In genomic region chr5:74767579-74767913, GRCh38 we compare ENCODE assay signal across 8 cellular contexts. TPM values are rescaled to one million over a fixed set of nuclear protein-coding genes. Genes with fewer than 3 reads are reported as not detected.
DNase-seq lines count a peak whose midpoint lies in the region; ATAC-seq and TF ChIP-seq lines count a peak whose summit lies in the region.

No MANE protein-coding gene starts in this region.

- in situ Hi-C loops in ACHN (cut with HindIII; ENCODE audit: low pct_ligation_motif_present, low pct_unique_long_range_greater_than_20kb, low sequenced_read_pairs) (no loop called here), mammary epithelial cell (cut with MboI; ENCODE audit: low sequenced_read_pairs in 2 of 2) (no loop called here)

- no peaks in the 10 kb centered on the region for H3K9me3 ChIP-seq in mammary epithelial cell (replicated peaks; ENCODE audit: insufficient read depth, low read length)

- ATAC-seq in HG02642 (IDR thresholded peaks at IDR 0.05; ENCODE audit: poor library complexity, unreplicated experiment) (peak; percentile 29), GM18520 (IDR thresholded peaks at IDR 0.05; ENCODE audit: unreplicated experiment) (no peak)

- H3K4me3 ChIP-seq in GM06990 (replicated peaks; ENCODE audit: low read depth, low read length), result peak overlapping the region; percentile 91
- peak overlapping the region; percentile 59 to 99 (median 87) for H3K4me3 ChIP-seq in mammary epithelial cell (replicated peaks in 1 of 3; ENCODE audit: insufficient read depth in 1 of 3, low read depth in 2 of 3, low read length in 3 of 3)

- peaks cover 34% of the 10 kb centered on the region for H3K4me1 ChIP-seq in mammary epithelial cell (ENCODE audit: insufficient read depth, low read length)

- no peaks in the 10 kb centered on the region for H3K9me3 Mint-ChIP-seq in stimulated activated naive CD8-positive, alpha-beta T cell treated with anti-CD3 and anti-CD28 coated beads, Interleukin-15, Interleukin-2, amounts not matched to agents 100 ng/mL and 50 ng/mL, for 24 hours

- peak; percentile 19 for DNase-seq in ACHN
- DNase-seq in GM06990 (ENCODE audit: extremely low read depth, insufficient read length), result no peak
- DNase-seq in NOMO-1 treated with DMSO at 0.1 percent for 48 hours (lab: John Stamatoyannopoulos, UW; ENCODE audit: unreplicated experiment), result peak; percentile 46
- peak; percentile 49 for DNase-seq in mammary epithelial cell
- DNase-seq in iris pigment epithelial cell (ENCODE audit: low read depth), result peak; percentile 78

- BruUV-seq in mammary epithelial cell (replicated peaks; lab: Mats Ljungman, UMichigan), result TSS peak; percentile 51

- H3K27me3 Mint-ChIP-seq in stimulated activated naive CD8-positive, alpha-beta T cell treated with anti-CD3 and anti-CD28 coated beads, Interleukin-15, Interleukin-2, amounts not matched to agents 100 ng/mL and 50 ng/mL, for 24 hours, result no peaks in the 10 kb centered on the region

- H2AFZ ChIP-seq in mammary epithelial cell (ENCODE audit: low read depth, low read length), result peak overlapping the region; percentile 98

- H3K27me3 ChIP-seq in GM06990 (replicated peaks; ENCODE audit: control insufficient read depth, insufficient read depth, low read length) (no peaks in the 10 kb centered on the region), mammary epithelial cell (ENCODE audit: insufficient read depth, low read length) (no peaks in the 10 kb centered on the region)

- peaks cover 36% of the 10 kb centered on the region for H3K36me3 Mint-ChIP-seq in stimulated activated naive CD8-positive, alpha-beta T cell treated with anti-CD3 and anti-CD28 coated beads, Interleukin-15, Interleukin-2, amounts not matched to agents 100 ng/mL and 50 ng/mL, for 24 hours (ENCODE audit: low read depth)

- no peak for TF ChIP-seq CTCF in GM06990 (IDR thresholded peaks at IDR 0.05; ENCODE audit: insufficient read depth, low read length, poor library complexity, severe bottlenecking)
- no peak for TF ChIP-seq CTCF in mammary epithelial cell (conservative IDR thresholded peaks at IDR 0.05 in 1 of 2, IDR thresholded peaks at IDR 0.05 in 1 of 2; ENCODE audit: extremely low read depth in 1 of 2, insufficient read depth in 1 of 2, low read depth in 1 of 2, low read length in 2 of 2)

- peaks cover 60% of the 10 kb centered on the region for H3K79me2 ChIP-seq in mammary epithelial cell (ENCODE audit: insufficient read depth, low read length)

- H4K20me1 ChIP-seq in mammary epithelial cell (ENCODE audit: insufficient read depth, low read length), result no peaks in the 10 kb centered on the region

- intact Hi-C loops in mammary epithelial cell (cut with micrococcal nuclease), result loop anchor here (2.0 kb wide), 2 partner anchors 95 to 97 kb away; no protein-coding TSS in a partner anchor

- CTCF ChIA-PET in mammary epithelial cell (lab: Charles Lee; ENCODE audit: low non-redundant PET), result no interaction called here

- peak overlapping the region; percentile 74 for H3K27ac ChIP-seq in mammary epithelial cell (ENCODE audit: insufficient read depth, low read depth, low read length)

- H3K36me3 ChIP-seq in GM06990 (ENCODE audit: control insufficient read depth, insufficient read depth, low read length), result peaks cover 1% of the 10 kb centered on the region
- H3K36me3 ChIP-seq in mammary epithelial cell (ENCODE audit: insufficient read depth, low read length), result peaks cover 17% of the 10 kb centered on the region

- H3K4me3 Mint-ChIP-seq in stimulated activated naive CD8-positive, alpha-beta T cell treated with anti-CD3 and anti-CD28 coated beads, Interleukin-15, Interleukin-2, amounts not matched to agents 100 ng/mL and 50 ng/mL, for 24 hours, result peak overlapping the region; percentile 100

- peak overlapping the region; percentile 99 for H3K27ac Mint-ChIP-seq in stimulated activated naive CD8-positive, alpha-beta T cell treated with anti-CD3 and anti-CD28 coated beads, Interleukin-15, Interleukin-2, amounts not matched to agents 100 ng/mL and 50 ng/mL, for 24 hours

- peak overlapping the region; percentile 92 for H3K9ac ChIP-seq in mammary epithelial cell (ENCODE audit: insufficient read depth, low read length)

- 0% methylated on average over 9 of the region's 9 CpGs for WGBS in mammary epithelial cell (ENCODE audit: low coverage, missing lambda C conversion rate)

- H3K4me2 ChIP-seq in mammary epithelial cell (ENCODE audit: insufficient read depth, low read depth, low read length), result peak overlapping the region; percentile 90

- peaks cover 51% of the 10 kb centered on the region for H3K4me1 Mint-ChIP-seq in stimulated activated naive CD8-positive, alpha-beta T cell treated with anti-CD3 and anti-CD28 coated beads, Interleukin-15, Interleukin-2, amounts not matched to agents 100 ng/mL and 50 ng/mL, for 24 hours (ENCODE audit: low read depth)

- dilution Hi-C loops in mammary epithelial cell (cut with HindIII; ENCODE audit: low sequenced_read_pairs), result loop anchor here (10.0 kb wide), 1 partner anchor 107 kb away; no protein-coding TSS in a partner anchor

RNA-seq across cellular contexts. Expression of gene NSA2, which starts 0.5 kb away (rescaled TPM):
- 10 to 100 TPM; 38.2 to 66.6 TPM for total RNA-seq in mammary epithelial cell
- polyA plus RNA-seq in mammary epithelial cell, result 59.2 TPM
- polyA minus RNA-seq in mammary epithelial cell, result 3.1 TPM

RNA-seq across cellular contexts. Expression of gene GFM2, which starts 0.6 kb away (rescaled TPM):
- 10 to 100 TPM; 26.4 to 47.2 TPM for total RNA-seq in mammary epithelial cell
- 22.3 TPM for polyA plus RNA-seq in mammary epithelial cell
- 43.1 TPM for polyA minus RNA-seq in mammary epithelial cell
